9 cellular contexts compared by ENCODE assay signal in genomic region chr1:9593492-9594465, GRCh38. TPM values are rescaled to one million over a fixed set of nuclear protein-coding genes. Genes with fewer than 3 reads are reported as not detected.
DNase-seq lines count a peak whose midpoint lies in the region; ATAC-seq and TF ChIP-seq lines count a peak whose summit lies in the region.
"Had no signal": no experiment of that assay in that cellular context is flagged by ENCODE, and none has a peak within 500 bp of the region (broad histone marks: within the 10 kb centered on the region; RNA-seq: fewer than 3 reads in every experiment).

No MANE protein-coding gene starts in this region.

- POLR2A ChIA-PET in A673 (lab: Charles Lee; ENCODE audit: low non-redundant PET): no interaction called here
- POLR2A ChIA-PET in naive thymus-derived CD4-positive, alpha-beta T cell (lab: Charles Lee): no interaction called here

- ATAC-seq in naive thymus-derived CD4-positive, alpha-beta T cell: peak; percentile 10
- no peak for ATAC-seq in GM19324 (IDR thresholded peaks at IDR 0.05; ENCODE audit: low FRiP score, unreplicated experiment)

- no peak overlapping the region for H3K4me3 ChIP-seq in A673 (ENCODE audit: low read depth, low read length, poor library complexity, severe bottlenecking)
- H3K4me3 ChIP-seq in WERI-Rb-1 (ENCODE audit: low read depth, low read length): peak overlapping the region; percentile 28
- peak overlapping the region in 1 of 4 donors; percentile 15 for H3K4me3 ChIP-seq in esophagus squamous epithelium
- H3K4me3 ChIP-seq in naive thymus-derived CD4-positive, alpha-beta T cell (ENCODE audit: low read length): no peak overlapping the region
- H3K4me3 ChIP-seq: tibial artery had no signal

- peak overlapping the region in 4 of 9 donors; percentile 16 to 63 (median 55) for H3K27ac Mint-ChIP-seq in naive thymus-derived CD4-positive, alpha-beta T cell
- peak overlapping the region; percentile 74 for H3K27ac Mint-ChIP-seq in type B pancreatic cell

- H3K9me3 Mint-ChIP-seq in naive thymus-derived CD4-positive, alpha-beta T cell: no peaks in the 10 kb centered on the region
- no peaks in the 10 kb centered on the region for H3K9me3 Mint-ChIP-seq in type B pancreatic cell

- no peak for TF ChIP-seq CTCF in A673 (conservative IDR thresholded peaks at IDR 0.05; ENCODE audit: low read depth, low read length)
- TF ChIP-seq CTCF in WERI-Rb-1 (IDR thresholded peaks at IDR 0.05; ENCODE audit: low read depth, low read length): peak; percentile 80
- TF ChIP-seq CTCF in esophagus squamous epithelium (IDR thresholded peaks at IDR 0.05): peak in 5 of 6 experiments; percentile 33 to 85 (median 67)
- peak; percentile 32 for TF ChIP-seq CTCF in type B pancreatic cell (conservative IDR thresholded peaks at IDR 0.05)

- peak; percentile 97 for DNase-seq in A673 (ENCODE audit: low spot score)
- peak; percentile 85 for DNase-seq in GM19238 (ENCODE audit: insufficient read length, low spot score)
- DNase-seq in NCI-H2081 (lab: John Stamatoyannopoulos, UW): peak; percentile 88 to 92
- peak; percentile 98 for DNase-seq in WERI-Rb-1
- DNase-seq in esophagus squamous epithelium (lab: John Stamatoyannopoulos, UW): no peak
- peak in 3 of 9 donors; percentile 27 to 59 (median 28) for DNase-seq in naive thymus-derived CD4-positive, alpha-beta T cell
- DNase-seq in type B pancreatic cell (ENCODE audit: extremely low spot score, unreplicated experiment): peak; percentile 76

- intact Hi-C loops in A673 (cut with micrococcal nuclease; ENCODE audit: unreplicated experiment): no loop called here
- intact Hi-C loops in esophagus squamous epithelium (cut with DNase I): no loop called here
- intact Hi-C loops in naive thymus-derived CD4-positive, alpha-beta T cell (cut with micrococcal nuclease): no loop called here

- CTCF ChIA-PET in A673 (lab: Charles Lee): interaction anchor here (0.6 kb wide), 1 partner anchor 1673 kb away, joined by 3 read pairs; no protein-coding TSS in a partner anchor
- CTCF ChIA-PET in naive thymus-derived CD4-positive, alpha-beta T cell (lab: Charles Lee): no interaction called here

- H3K36me3 ChIP-seq in A673 (ENCODE audit: insufficient read depth, low read length, poor library complexity, severe bottlenecking) (peaks cover 16% of the 10 kb centered on the region), WERI-Rb-1 (peaks cover 66% of the 10 kb centered on the region), esophagus squamous epithelium (peaks cover 0 to 22% (median 4%) of the 10 kb centered on the region in 3 donors)
- H3K36me3 ChIP-seq in naive thymus-derived CD4-positive, alpha-beta T cell (ENCODE audit: control insufficient read depth in 2 of 3, insufficient read depth in 3 of 3, low read length in 3 of 3): peaks cover 0 to 19% (median 0%) of the 10 kb centered on the region in 3 experiments

- H3K27me3 Mint-ChIP-seq in naive thymus-derived CD4-positive, alpha-beta T cell: no peaks in the 10 kb centered on the region
- no peaks in the 10 kb centered on the region for H3K27me3 Mint-ChIP-seq in type B pancreatic cell

- TF ChIP-seq POLR2A in esophagus squamous epithelium (IDR thresholded peaks at IDR 0.05): no peak

- WGBS in esophagus squamous epithelium, 2 donors: 50 to 65% methylated on average over 8 of the region's 25 CpGs

- H3K4me1 Mint-ChIP-seq in naive thymus-derived CD4-positive, alpha-beta T cell: peaks cover 17 to 35% (median 29%) of the 10 kb centered on the region in 7 donors
- peaks cover 26% of the 10 kb centered on the region for H3K4me1 Mint-ChIP-seq in type B pancreatic cell (ENCODE audit: unreplicated experiment)

- H3K9me3 ChIP-seq in A673 (ENCODE audit: low read depth, low read length, poor library complexity, severe bottlenecking) (no peaks in the 10 kb centered on the region), WERI-Rb-1 (ENCODE audit: severe bottlenecking) (no peaks in the 10 kb centered on the region), esophagus squamous epithelium (no peaks in the 10 kb centered on the region)
- no peaks in the 10 kb centered on the region for H3K9me3 ChIP-seq in naive thymus-derived CD4-positive, alpha-beta T cell (ENCODE audit: control insufficient read depth in 2 of 3, low read length in 3 of 3)
- H3K9me3 ChIP-seq: tibial artery had no signal

- H3K36me3 Mint-ChIP-seq in naive thymus-derived CD4-positive, alpha-beta T cell: no peaks in the 10 kb centered on the region
- H3K36me3 Mint-ChIP-seq in type B pancreatic cell: no peaks in the 10 kb centered on the region

- BruUV-seq in A673 (replicated peaks; lab: Mats Ljungman, UMichigan): no TSS peak

- H3K4me1 ChIP-seq in A673 (ENCODE audit: insufficient read depth, low read length, poor library complexity, severe bottlenecking) (peaks cover 53% of the 10 kb centered on the region), esophagus squamous epithelium (peaks cover 32 to 53% (median 35%) of the 10 kb centered on the region in 3 donors)
- peaks cover 11 to 27% of the 10 kb centered on the region in 2 donors for H3K4me1 ChIP-seq in naive thymus-derived CD4-positive, alpha-beta T cell (ENCODE audit: control insufficient read depth in 2 of 2, insufficient read depth in 2 of 2, low read length in 2 of 2)

- H3K27ac ChIP-seq in A673 (ENCODE audit: low read depth, low read length, poor library complexity, severe bottlenecking): peak overlapping the region; percentile 72
- peak overlapping the region; percentile 94 for H3K27ac ChIP-seq in WERI-Rb-1
- H3K27ac ChIP-seq in esophagus squamous epithelium: peak overlapping the region; percentile 34 to 66 (median 40)
- no peak overlapping the region for H3K27ac ChIP-seq in naive thymus-derived CD4-positive, alpha-beta T cell (ENCODE audit: low read depth, low read length)
- H3K27ac ChIP-seq: tibial artery had no signal

- H3K4me3 Mint-ChIP-seq in naive thymus-derived CD4-positive, alpha-beta T cell: no peak overlapping the region
- peak overlapping the region; percentile 54 for H3K4me3 Mint-ChIP-seq in type B pancreatic cell

- H3K27me3 ChIP-seq in A673 (replicated peaks; ENCODE audit: insufficient read depth, low read depth, low read length, poor library complexity) (no peaks in the 10 kb centered on the region), WERI-Rb-1 (ENCODE audit: insufficient read depth, low read depth, severe bottlenecking) (no peaks in the 10 kb centered on the region), esophagus squamous epithelium (no peaks in the 10 kb centered on the region)
- no peaks in the 10 kb centered on the region for H3K27me3 ChIP-seq in naive thymus-derived CD4-positive, alpha-beta T cell (ENCODE audit: control insufficient read depth in 2 of 2, insufficient read depth in 2 of 2, low read length in 2 of 2)
- H3K27me3 ChIP-seq: tibial artery had no signal

RNA-seq across cellular contexts. Expression of gene TMEM201, which starts 5.1 kb away (rescaled TPM):
- total RNA-seq in A673 (2021) (46.5 and 49.0 TPM in 2 replicates), esophagus squamous epithelium (10 to 100 TPM in 1 of 4 donors, 1 to 10 TPM in 3; 5.0 to 10.3 (median 8.7) TPM), type B pancreatic cell (ENCODE audit: low replicate concordance) (18.4 and 26.0 TPM in 2 replicates)
- 10 to 100 TPM in 3 of 5 experiments, 1 to 10 TPM in 2; 9.0 to 18.5 (median 10.0) TPM for total RNA-seq in naive thymus-derived CD4-positive, alpha-beta T cell
- polyA plus RNA-seq in naive thymus-derived CD4-positive, alpha-beta T cell: 1 to 10 TPM; 1.0 to 3.3 TPM

RNA-seq across cellular contexts. Expression of gene SLC25A33, which starts 54.5 kb away (rescaled TPM):
- 14.1 and 15.0 TPM in 2 replicates for total RNA-seq in A673 (2021)
- 1 to 10 TPM; 4.2 to 7.2 (median 5.7) TPM for total RNA-seq in esophagus squamous epithelium
- 1 to 10 TPM; 2.5 to 5.8 (median 3.9) TPM for total RNA-seq in naive thymus-derived CD4-positive, alpha-beta T cell
- polyA plus RNA-seq in naive thymus-derived CD4-positive, alpha-beta T cell: 1 to 10 TPM; 7.0 to 8.0 TPM
- total RNA-seq in type B pancreatic cell (ENCODE audit: low replicate concordance): 5.8 and 7.6 TPM in 2 replicates

RNA-seq across cellular contexts. Expression of gene PIK3CD, which starts 57.8 kb away (rescaled TPM):
- total RNA-seq in A673 (2021) (2.1 and 5.0 TPM in 2 replicates), esophagus squamous epithelium (10 to 100 TPM in 1 of 4 donors, 1 to 10 TPM in 3; 4.1 to 11.8 (median 7.7) TPM), type B pancreatic cell (ENCODE audit: low replicate concordance) (1.7 and 1.8 TPM in 2 replicates)
- 100 to 1,000 TPM; 269 to 313 (median 283) TPM for total RNA-seq in naive thymus-derived CD4-positive, alpha-beta T cell
- 100 to 1,000 TPM in 1 of 2 donors, 10 to 100 TPM in 1; 74.9 to 174 TPM for polyA plus RNA-seq in naive thymus-derived CD4-positive, alpha-beta T cell

Comparison
In these comparisons a context has a peak if more than half of its experiments do, and no peak if none do; other contexts are left out.
1. RNA of gene PIK3CD, which starts 57.8 kb away (total RNA-seq): 269 to 313 TPM in naive thymus-derived CD4-positive, alpha-beta T cell; 4.1 to 11.8 TPM in esophagus squamous epithelium, 2.1 to 5.0 TPM in A673 and 1.7 to 1.8 TPM in type B pancreatic cell; every median in the first group is over 10 times any median in the second.